ENCODE assay signal across 8 cellular contexts in the genomic region with DNA sequence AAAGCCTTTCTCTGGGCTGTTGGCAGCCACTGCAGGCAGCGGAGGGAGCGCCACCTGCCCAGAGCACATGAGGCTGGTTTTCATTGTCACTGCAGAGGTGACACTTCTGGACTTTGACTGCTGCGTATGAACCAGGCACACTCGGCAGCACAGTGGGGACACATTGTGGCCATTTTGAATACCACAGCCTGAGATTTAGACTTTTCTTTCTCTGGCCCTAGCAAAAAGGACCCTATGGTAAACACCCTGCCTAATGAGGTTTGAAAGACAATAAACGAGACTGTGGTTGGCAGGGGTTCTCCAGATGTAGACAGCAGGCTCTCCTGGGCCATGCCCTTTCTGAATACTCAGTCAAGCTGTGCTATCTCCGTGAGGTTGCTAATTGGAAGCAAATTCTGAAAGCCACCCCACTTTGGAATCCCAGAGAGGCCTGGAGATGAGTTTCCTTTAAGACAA. TPM values are rescaled to one million over a fixed set of nuclear protein-coding genes. Genes with fewer than 3 reads are reported as not detected.
DNase-seq lines count a peak whose midpoint lies in the region; ATAC-seq and TF ChIP-seq lines count a peak whose summit lies in the region.

No MANE protein-coding gene starts in this region.

- H3K27me3 Mint-ChIP-seq in activated naive CD8-positive, alpha-beta T cell treated with anti-CD3 and anti-CD28 coated beads for 36 hours, result peaks cover 12% of the 10 kb centered on the region

- peaks cover 4% of the 10 kb centered on the region for H3K9me3 Mint-ChIP-seq in activated naive CD8-positive, alpha-beta T cell treated with anti-CD3 and anti-CD28 coated beads for 36 hours

- no peaks in the 10 kb centered on the region for H3K4me1 ChIP-seq in psoas muscle

- WGBS in psoas muscle, 3 donors, result 26 to 28% (median 26%) methylated on average over 6 of the region's 6 CpGs

- peaks cover 4% of the 10 kb centered on the region for H3K36me3 Mint-ChIP-seq in activated naive CD8-positive, alpha-beta T cell treated with anti-CD3 and anti-CD28 coated beads for 36 hours

- TF ChIP-seq CTCF in AG09309 (IDR thresholded peaks at IDR 0.05; ENCODE audit: control insufficient read depth, insufficient read depth, low read depth, low read length, missing control alignments) (peak; percentile 71), GM13976 (IDR thresholded peaks at IDR 0.05; ENCODE audit: borderline replicate concordance, control extremely low read depth, extremely low read depth, insufficient read depth, missing control alignments) (peak; percentile 58), psoas muscle (IDR thresholded peaks at IDR 0.05) (peak; percentile 53)

- H3K27me3 ChIP-seq in psoas muscle (ENCODE audit: insufficient read depth in 3 of 3, low read length in 2 of 3), result peaks cover 0 to 2% (median 0%) of the 10 kb centered on the region in 3 donors

- H3K4me3 ChIP-seq in AG09309 (ENCODE audit: control insufficient read depth, low read depth, low read length) (no peak overlapping the region), psoas muscle (no peak overlapping the region)

- no peak overlapping the region for H3K27ac Mint-ChIP-seq in activated naive CD8-positive, alpha-beta T cell treated with anti-CD3 and anti-CD28 coated beads for 36 hours

- peak; percentile 79 for ATAC-seq in HG03196 (IDR thresholded peaks at IDR 0.05; ENCODE audit: unreplicated experiment)
- ATAC-seq in left cardiac atrium, result peak; percentile 82 to 90
- peak; percentile 83 to 88 (median 85) for ATAC-seq in psoas muscle
- no peak for ATAC-seq in HG02840 (IDR thresholded peaks at IDR 0.05; ENCODE audit: low FRiP score, unreplicated experiment)

- no peak overlapping the region for H3K27ac ChIP-seq in psoas muscle

- intact Hi-C loops in left cardiac atrium (cut with DNase I), result loop anchor here in 1 of 2 donors (2.0 kb wide), 1 partner anchor 427 kb away; no protein-coding TSS in a partner anchor
- intact Hi-C loops in psoas muscle (cut with DNase I), result no loop called here

- peaks cover 10% of the 10 kb centered on the region for H3K4me1 Mint-ChIP-seq in activated naive CD8-positive, alpha-beta T cell treated with anti-CD3 and anti-CD28 coated beads for 36 hours

- H3K36me3 ChIP-seq in psoas muscle (ENCODE audit: insufficient read depth in 1 of 2, low read depth in 1 of 2), result no peaks in the 10 kb centered on the region

- DNase-seq in AG09309 (ENCODE audit: low read depth) (no peak), GM13976 (ENCODE audit: low spot score) (peak; percentile 68), NCI-H524 treated with DMSO at 0.1 percent for 48 hours (lab: John Stamatoyannopoulos, UW) (peak; percentile 49), left cardiac atrium (peak; percentile 35), psoas muscle (no peak)
- peak; percentile 18 for DNase-seq in activated naive CD8-positive, alpha-beta T cell treated with anti-CD3 and anti-CD28 coated beads for 36 hours

- no peak overlapping the region for H3K4me3 Mint-ChIP-seq in activated naive CD8-positive, alpha-beta T cell treated with anti-CD3 and anti-CD28 coated beads for 36 hours

- no peaks in the 10 kb centered on the region for H3K9me3 ChIP-seq in psoas muscle

- in situ Hi-C loops in GM13976 (cut with MboI; ENCODE audit: low sequenced_read_pairs, unreplicated experiment), result no loop called here

RNA-seq across cellular contexts. Expression of a gene that starts 12.0 kb away (rescaled TPM):
- total RNA-seq in activated naive CD8-positive, alpha-beta T cell treated with anti-CD3 and anti-CD28 coated beads for 36 hours, result not detected
- total RNA-seq in left cardiac atrium (not detected), psoas muscle (under 1 TPM in 3 of 4 donors, not detected in 1; 0.40 to 0.44 (median 0.42) TPM)
- under 1 TPM; 0.12 to 0.95 (median 0.13) TPM for polyA plus RNA-seq in psoas muscle

RNA-seq across cellular contexts. Expression of a gene that starts 23.5 kb away (rescaled TPM):
- 10 to 100 TPM; 24.8 to 38.9 TPM for total RNA-seq in activated naive CD8-positive, alpha-beta T cell treated with anti-CD3 and anti-CD28 coated beads for 36 hours
- total RNA-seq in left cardiac atrium, result 10 to 100 TPM in 1 of 2 donors, 1 to 10 TPM in 1; 6.1 to 13.1 TPM
- 10 to 100 TPM; 25.5 to 32.9 (median 30.4) TPM for total RNA-seq in psoas muscle
- 10 to 100 TPM in 1 of 3 donors, 1 to 10 TPM in 2; 6.5 to 19.8 (median 7.6) TPM for polyA plus RNA-seq in psoas muscle

Comparison
In these comparisons a context has a peak if more than half of its experiments do, and no peak if none do; other contexts are left out.
1. DNase-seq: peak in GM13976 (single experiment), NCI-H524 treated with DMSO at 0.1 percent for 48 hours (single experiment), activated naive CD8-positive, alpha-beta T cell treated with anti-CD3 and anti-CD28 coated beads for 36 hours (single experiment) and left cardiac atrium (single experiment); none in AG09309 (single experiment) and psoas muscle (0 of 2).
2. Peak in every context shown above with its lines, with median percentiles within 50 percentile points of each other: CTCF ChIP-seq.